18 cellular contexts compared by ENCODE assay signal in genomic region chr11:40185793-40186192, GRCh38.
DNase-seq lines count a peak whose midpoint lies in the region; ATAC-seq and TF ChIP-seq lines count a peak whose summit lies in the region.
"Had no signal": no experiment of that assay in that cellular context is flagged by ENCODE, and none has a peak within 500 bp of the region (broad histone marks: within the 10 kb centered on the region; RNA-seq: fewer than 3 reads in every experiment).

No MANE protein-coding gene starts in this region.

- no peaks in the 10 kb centered on the region for H3K27me3 ChIP-seq in HAP-1 (ENCODE audit: low read depth)
- H3K27me3 ChIP-seq in upper lobe of right lung = no peaks in the 10 kb centered on the region
- H3K27me3 ChIP-seq: BLaER1 treated with 17β-estradiol and CSF1 and Interleukin-3, amounts not matched to agents 10 nM and 100 nM had no signal

- H3K4me3 Mint-ChIP-seq in brain (peak overlapping the region in 1 of 5 experiments; percentile 1), mesothelial cell of epicardium (no peak overlapping the region), type B pancreatic cell (peak overlapping the region; percentile 15)
- H3K4me3 Mint-ChIP-seq: CD4-positive, alpha-beta T cell had no signal

- ATAC-seq in upper lobe of right lung = no peak
- ATAC-seq: HCT116, PC-3, SK-N-SH treated with all-trans-retinoic acid at 6 μM for 48 hours had no signal

- H3K27ac ChIP-seq in upper lobe of right lung = no peak overlapping the region
- H3K27ac ChIP-seq: BLaER1 treated with 17β-estradiol and CSF1 and Interleukin-3, amounts not matched to agents 10 nM and 100 nM had no signal

- H3K9me3 Mint-ChIP-seq in brain = no peaks in the 10 kb centered on the region
- H3K9me3 Mint-ChIP-seq in mesothelial cell of epicardium = no peaks in the 10 kb centered on the region
- H3K9me3 Mint-ChIP-seq in type B pancreatic cell = no peaks in the 10 kb centered on the region

- H3K4me1 Mint-ChIP-seq in brain (peaks cover 78% of the 10 kb centered on the region), mesothelial cell of epicardium (peaks cover 57% of the 10 kb centered on the region), type B pancreatic cell (ENCODE audit: unreplicated experiment) (peaks cover 50% of the 10 kb centered on the region)

- H3K27ac Mint-ChIP-seq in brain (peak overlapping the region in 3 of 5 experiments; percentile 8 to 96 (median 62)), mesothelial cell of epicardium (peak overlapping the region; percentile 2), type B pancreatic cell (peak overlapping the region; percentile 2)
- H3K27ac Mint-ChIP-seq: CD4-positive, alpha-beta T cell had no signal

- H3K4me1 ChIP-seq in HAP-1 = no peaks in the 10 kb centered on the region
- no peaks in the 10 kb centered on the region for H3K4me1 ChIP-seq in upper lobe of right lung

- H3K36me3 ChIP-seq in HAP-1 (replicated peaks) = no peaks in the 10 kb centered on the region
- H3K36me3 ChIP-seq in upper lobe of right lung = no peaks in the 10 kb centered on the region
- H3K36me3 ChIP-seq: BLaER1 treated with 17β-estradiol and CSF1 and Interleukin-3, amounts not matched to agents 10 nM and 100 nM had no signal

- H3K27me3 Mint-ChIP-seq in brain = no peaks in the 10 kb centered on the region
- H3K27me3 Mint-ChIP-seq in mesothelial cell of epicardium (ENCODE audit: low read depth) = no peaks in the 10 kb centered on the region
- H3K27me3 Mint-ChIP-seq in type B pancreatic cell = peaks cover 3% of the 10 kb centered on the region
- H3K27me3 Mint-ChIP-seq: CD4-positive, alpha-beta T cell had no signal

- DNase-seq in NCI-H510A treated with DMSO at 0.1 percent for 48 hours (lab: John Stamatoyannopoulos, UW) = peak; percentile 18
- DNase-seq in NCI-H510A (lab: John Stamatoyannopoulos, UW) = no peak
- no peak for DNase-seq in mesothelial cell of epicardium (ENCODE audit: low spot score in 2 of 2, unreplicated experiment in 2 of 2)
- no peak for DNase-seq in type B pancreatic cell (ENCODE audit: extremely low spot score, unreplicated experiment)
- no peak for DNase-seq in HAP-1 (ENCODE audit: low spot score in 2 of 2)
- no peak for DNase-seq in upper lobe of right lung
- DNase-seq: AML-193; CD4-positive, alpha-beta T cell; DND-41; NCI-H146; NCI-H1930; NCI-H2107; NCI-H446 treated with DMSO at 0.1 percent for 48 hours; PC-3 had no signal

- TF ChIP-seq CTCF in brain (conservative IDR thresholded peaks at IDR 0.05) (no peak), mesothelial cell of epicardium (IDR thresholded peaks at IDR 0.05; ENCODE audit: unreplicated experiment) (no peak), type B pancreatic cell (conservative IDR thresholded peaks at IDR 0.05) (no peak), upper lobe of right lung (IDR thresholded peaks at IDR 0.05) (no peak)

- in situ Hi-C loops in HAP-1 (cut with MboI; ENCODE audit: low sequenced_read_pairs) = no loop called here

- no peak overlapping the region for H3K4me3 ChIP-seq in HAP-1
- no peak overlapping the region for H3K4me3 ChIP-seq in upper lobe of right lung
- H3K4me3 ChIP-seq: BLaER1 treated with 17β-estradiol and CSF1 and Interleukin-3, amounts not matched to agents 10 nM and 100 nM had no signal

- intact Hi-C loops in upper lobe of right lung (cut with DNase I) = no loop called here

- H3K36me3 Mint-ChIP-seq in brain (no peaks in the 10 kb centered on the region), mesothelial cell of epicardium (no peaks in the 10 kb centered on the region), type B pancreatic cell (no peaks in the 10 kb centered on the region)

- H3K9me3 ChIP-seq in HAP-1 = no peaks in the 10 kb centered on the region
- H3K9me3 ChIP-seq in upper lobe of right lung = no peaks in the 10 kb centered on the region
- H3K9me3 ChIP-seq: BLaER1 treated with 17β-estradiol and CSF1 and Interleukin-3, amounts not matched to agents 10 nM and 100 nM had no signal

Comparison
In these comparisons a context has a peak if more than half of its experiments do, and no peak if none do; other contexts are left out.
1. H3K27ac Mint-ChIP-seq: peak in every context shown above with its lines; median percentile 62 in brain; 2 in mesothelial cell of epicardium; 2 in type B pancreatic cell.